In genomic region chr3:57252404-57252803, GRCh38 we compare ENCODE assay signal across 30 cellular contexts. TPM values are rescaled to one million over a fixed set of nuclear protein-coding genes. Genes with fewer than 3 reads are reported as not detected.
DNase-seq lines count a peak whose midpoint lies in the region; ATAC-seq and TF ChIP-seq lines count a peak whose summit lies in the region.
"Had no signal": no experiment of that assay in that cellular context is flagged by ENCODE, and none has a peak within 500 bp of the region (broad histone marks: within the 10 kb centered on the region; RNA-seq: fewer than 3 reads in every experiment).

No MANE protein-coding gene starts in this region.

- H3K9me3 ChIP-seq in HEK293 (ENCODE audit: control insufficient read depth, insufficient read depth, low read depth, low read length) (no peaks in the 10 kb centered on the region), psoas muscle (no peaks in the 10 kb centered on the region), stomach (no peaks in the 10 kb centered on the region)
- H3K9me3 ChIP-seq: HAP-1, Peyer's patch, sigmoid colon, upper lobe of left lung had no signal

- H3K4me1 ChIP-seq in HEK293 (ENCODE audit: control insufficient read depth, insufficient read depth, low read length) (peaks cover 3% of the 10 kb centered on the region), psoas muscle (peaks cover 36% of the 10 kb centered on the region), stomach (peaks cover 0 to 7% (median 0%) of the 10 kb centered on the region in 4 donors)
- H3K4me1 ChIP-seq: HAP-1, Peyer's patch, upper lobe of left lung had no signal

- intact Hi-C loops in left cardiac atrium (cut with DNase I) (no loop called here), psoas muscle (cut with DNase I) (no loop called here), stomach (cut with DNase I; ENCODE audit: low total_unique reads) (no loop called here)

- peak; percentile 36 to 76 for ATAC-seq in left cardiac atrium
- peak; percentile 86 to 92 (median 90) for ATAC-seq in psoas muscle
- ATAC-seq: foreskin keratinocyte had no signal

- H3K27me3 ChIP-seq in psoas muscle (ENCODE audit: insufficient read depth in 3 of 3, low read length in 2 of 3) (no peaks in the 10 kb centered on the region), stomach (no peaks in the 10 kb centered on the region)
- H3K27me3 ChIP-seq: foreskin keratinocyte, hepatocyte, Peyer's patch, sigmoid colon, upper lobe of left lung had no signal

- H3K36me3 ChIP-seq in HEK293 (ENCODE audit: control insufficient read depth in 2 of 2, insufficient read depth in 1 of 2, low read length in 2 of 2) (peaks cover 13 to 57% of the 10 kb centered on the region in 2 experiments), psoas muscle (ENCODE audit: insufficient read depth in 1 of 2, low read depth in 1 of 2) (peaks cover 5 to 54% of the 10 kb centered on the region in 2 donors), stomach (peaks cover 8 to 79% (median 77%) of the 10 kb centered on the region in 4 donors)

- 22 to 29% (median 25%) methylated on average over 1 of the region's 1 CpG for WGBS in psoas muscle, 3 donors
- WGBS in stomach, 5 donors = 79 to 97% (median 85%) methylated on average over 1 of the region's 1 CpG

- CTCF ChIA-PET in HEK293 (lab: Yijun Ruan, JAX) = no interaction called here

- POLR2A ChIA-PET in HEK293 (lab: Yijun Ruan, JAX) = no interaction called here

- TF ChIP-seq EP300 in stomach (IDR thresholded peaks at IDR 0.05) = no peak

- no peak for TF ChIP-seq CTCF in HEK293 (tag by site-specific recombination; IDR thresholded peaks at IDR 0.05)
- TF ChIP-seq CTCF in VCaP (conservative IDR thresholded peaks at IDR 0.05) = no peak
- no peak for TF ChIP-seq CTCF in psoas muscle (IDR thresholded peaks at IDR 0.05)
- TF ChIP-seq CTCF in stomach (IDR thresholded peaks at IDR 0.05) = no peak

- H3K27ac ChIP-seq in HEK293 (ENCODE audit: extremely low read depth, low read depth, low read length) (no peak overlapping the region), VCaP (peak overlapping the region; percentile 31), psoas muscle (peak overlapping the region; percentile 79), stomach (no peak overlapping the region)
- H3K27ac ChIP-seq: foreskin keratinocyte, hepatocyte, Peyer's patch, sigmoid colon, upper lobe of left lung had no signal

- DNase-seq in left cardiac atrium = no peak
- DNase-seq in psoas muscle = no peak
- DNase-seq in NCI-H82 (lab: John Stamatoyannopoulos, UW) = no peak
- no peak for DNase-seq in stomach
- DNase-seq in AG08396 (ENCODE audit: low spot score) = no peak
- DNase-seq: activated CD4-positive, alpha-beta T cell treated with anti-CD3 and anti-CD28 coated beads, Interleukin-2, amount 10 ng/mL, durations not matched to agents 24 days and 14 days; activated T-cell treated with anti-CD3 and anti-CD28 coated beads, Interleukin-2, amount 50 U/mL, for 48 hours; C1 segment of cervical spinal cord; dermis blood vessel endothelial cell; DMS153; endodermal cell; foreskin keratinocyte; mammary epithelial cell; MM.1S; NCI-H1436; NCI-H2081; NCI-H526; Peyer's patch; SIG-M5; sigmoid colon; stimulated activated CD4-positive, alpha-beta T cell treated with anti-CD3 and anti-CD28 coated beads, Interleukin-15, amount 100 ng/mL, for 24 hours; stimulated activated CD4-positive, alpha-beta T cell treated with anti-CD3 and anti-CD28 coated beads, Interleukin-4, amount 100 ng/mL, for 4 hours; SW 1271; upper lobe of left lung had no signal

- no peak for TF ChIP-seq POLR2A in stomach (IDR thresholded peaks at IDR 0.05)

- H3K4me3 ChIP-seq in HEK293 (ENCODE audit: low read depth, low read length) = no peak overlapping the region
- no peak overlapping the region for H3K4me3 ChIP-seq in psoas muscle
- no peak overlapping the region for H3K4me3 ChIP-seq in stomach
- H3K4me3 ChIP-seq: HAP-1, hepatocyte, Peyer's patch, sigmoid colon, upper lobe of left lung had no signal

TF ChIP-seq in HEK293, 187 proteins besides CTCF, POLR2A, EP300 and RAD21:
- TF ChIP-seq ZNF518A (tag by site-specific recombination; conservative IDR thresholded peaks at IDR 0.05; ENCODE audit: low read depth) = no peak
- TF ChIP-seq PRDM6 (tag by site-specific recombination; IDR thresholded peaks at IDR 0.05) = 0 out of 2 replicates have a peak, but pooled peaks have one; percentile 23

RNA-seq across cellular contexts. Expression of gene APPL1, which starts 24.9 kb away (rescaled TPM):
- total RNA-seq in left cardiac atrium = 10 to 100 TPM; 33.5 to 38.1 TPM
- 10 to 100 TPM; 34.9 to 56.4 (median 50.9) TPM for total RNA-seq in psoas muscle
- 10 to 100 TPM; 14.4 to 50.0 (median 15.4) TPM for polyA plus RNA-seq in psoas muscle
- total RNA-seq in stomach = 10 to 100 TPM in 4 of 5 donors, 1 to 10 TPM in 1; 7.5 to 84.3 (median 33.9) TPM
- polyA plus RNA-seq in stomach = 10 to 100 TPM; 11.3 to 17.9 (median 14.4) TPM

RNA-seq across cellular contexts. Expression of gene ASB14, which starts 40.1 kb away (rescaled TPM):
- total RNA-seq in left cardiac atrium = under 1 TPM in 1 of 2 donors, not detected in 1; 0.41 TPM
- 10 to 100 TPM in 1 of 4 donors, 1 to 10 TPM in 2, under 1 TPM in 1; 0.76 to 10.2 (median 5.7) TPM for total RNA-seq in psoas muscle
- 1 to 10 TPM in 1 of 3 donors, under 1 TPM in 2; 0.05 to 2.6 (median 0.75) TPM for polyA plus RNA-seq in psoas muscle
- under 1 TPM in 1 of 5 donors, not detected in 4; 0.29 TPM for total RNA-seq in stomach
- polyA plus RNA-seq in stomach = not detected
- total RNA-seq: activated CD4-positive, alpha-beta T cell treated with anti-CD3 and anti-CD28 coated beads, Interleukin-2, amount 10 ng/mL, durations not matched to agents 24 days and 14 days; dermis blood vessel endothelial cell; endodermal cell; foreskin keratinocyte; hepatocyte; mammary epithelial cell; Peyer's patch; progenitor cell of endocrine pancreas; sigmoid colon had no signal
- polyA plus RNA-seq: adipose tissue, foreskin keratinocyte, mammary epithelial cell, sigmoid colon had no signal

RNA-seq across cellular contexts. Expression of gene HESX1, which starts 52.6 kb away (rescaled TPM):
- under 1 TPM in 1 of 2 donors, not detected in 1; 0.56 TPM for total RNA-seq in left cardiac atrium
- total RNA-seq in psoas muscle = under 1 TPM in 3 of 4 donors, not detected in 1; 0.30 to 0.46 (median 0.34) TPM
- under 1 TPM; 0.18 to 0.39 (median 0.25) TPM for polyA plus RNA-seq in psoas muscle
- 10 to 100 TPM in 1 of 5 donors, not detected in 4; 23.9 TPM for total RNA-seq in stomach
- 1 to 10 TPM in 2 of 3 donors, under 1 TPM in 1; 1.00 to 2.7 (median 1.8) TPM for polyA plus RNA-seq in stomach
- total RNA-seq: Peyer's patch had no signal

Comparison
In these comparisons a context has a peak if more than half of its experiments do, and no peak if none do; other contexts are left out.
1. H3K27ac ChIP-seq: peak in VCaP (single experiment) and psoas muscle (single experiment); none in HEK293 (single experiment) and stomach (0 of 5).